Comparison of ENCODE assay signal across 18 cellular contexts in the genomic region with DNA sequence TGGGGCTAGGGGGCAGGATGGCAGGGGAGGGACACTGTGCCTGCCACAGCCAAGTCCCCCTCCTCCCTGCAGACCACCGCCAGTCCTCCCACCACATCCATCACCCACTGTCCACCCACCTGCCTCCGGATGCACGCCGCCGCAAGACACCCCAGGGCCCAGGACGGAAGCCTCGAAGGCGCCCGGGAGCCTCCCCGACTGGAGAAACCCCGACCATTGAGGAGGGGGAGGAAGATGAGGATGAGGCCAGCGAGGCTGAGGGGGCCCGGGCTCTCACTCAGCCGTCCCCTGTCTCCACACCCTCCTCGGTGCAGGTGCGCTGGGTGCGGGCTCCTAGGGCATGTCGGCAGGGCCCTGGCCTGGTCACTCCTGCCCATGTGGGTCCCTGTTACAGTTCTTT. TPM values are rescaled to one million over a fixed set of nuclear protein-coding genes. Genes with fewer than 3 reads are reported as not detected.
A peak's percentile ranks its signal among the peaks of the same experiment; 100 is the strongest.
DNase-seq lines count a peak whose midpoint lies in the region; ATAC-seq, FAIRE-seq and TF ChIP-seq lines count a peak whose summit lies in the region.
"Had no signal": no experiment of that assay in that cellular context is flagged by ENCODE, and none has a peak within 500 bp of the region (broad histone marks: within the 10 kb centered on the region; RNA-seq: fewer than 3 reads in every experiment).

No MANE protein-coding gene starts in this region.

- FAIRE-seq in H1 (lab: Jason Lieb, UNC) = no peak
- FAIRE-seq: GM19239 had no signal

- peaks cover 12% of the 10 kb centered on the region for H3K36me3 ChIP-seq in breast epithelium
- peaks cover 16% of the 10 kb centered on the region for H3K36me3 ChIP-seq in mammary epithelial cell (ENCODE audit: insufficient read depth, low read length)
- H3K36me3 ChIP-seq in H1 (ENCODE audit: control insufficient read depth in 2 of 4, insufficient read depth in 4 of 4, low read length in 3 of 4) = peaks cover 5 to 38% (median 21%) of the 10 kb centered on the region in 4 experiments; a peak in 7 of 8 replicates
- H3K36me3 ChIP-seq in stomach = peaks cover 46 to 62% (median 58%) of the 10 kb centered on the region in 4 donors

- no peak overlapping the region for H3K56ac ChIP-seq in H1 (replicated peaks; ENCODE audit: insufficient read length, low read depth, low read length)

- in situ Hi-C loops in mammary epithelial cell (cut with MboI; ENCODE audit: low sequenced_read_pairs in 2 of 2) = no loop called here

- 100% methylated on average over 6 of the region's 18 CpGs for WGBS in mammary epithelial cell (ENCODE audit: low coverage, missing lambda C conversion rate)
- 91% methylated on average over 16 of the region's 18 CpGs; no CpG with 5 or more reads in 1 of the 2 experiments for WGBS in H1 (ENCODE audit: extremely low coverage in 1 of 2, insufficient coverage in 1 of 2, insufficient read length in 1 of 2, insufficient replicate concordance in 2 of 2, low coverage in 1 of 2, low lambda C conversion rate in 2 of 2, missing lambda C conversion rate in 1 of 2), 2 experiments
- 84 to 95% (median 90%) methylated on average over 11 to 18 of the region's 18 CpGs for WGBS in stomach, 5 donors

- H3K4me1 ChIP-seq in breast epithelium (peaks cover 12 to 20% of the 10 kb centered on the region in 2 donors), mammary epithelial cell (ENCODE audit: insufficient read depth, low read length) (peaks cover 29% of the 10 kb centered on the region), H1 (replicated peaks in 1 of 4; ENCODE audit: control insufficient read depth in 3 of 4, insufficient read depth in 4 of 4, low read length in 3 of 4) (peaks cover 6 to 29% (median 24%) of the 10 kb centered on the region in 4 experiments), stomach (peaks cover 37 to 56% (median 42%) of the 10 kb centered on the region in 4 donors)

- intact Hi-C loops in breast epithelium (cut with DNase I; ENCODE audit: low total_unique reads) = no loop called here
- intact Hi-C loops in mammary epithelial cell (cut with micrococcal nuclease) = no loop called here
- intact Hi-C loops in stomach (cut with DNase I; ENCODE audit: low total_unique reads) = loop anchor here (10.0 kb wide), 1 partner anchor 50 kb away; no protein-coding TSS in a partner anchor

- no peaks in the 10 kb centered on the region for H3K27me3 ChIP-seq in breast epithelium
- H3K27me3 ChIP-seq in mammary epithelial cell (ENCODE audit: insufficient read depth, low read length) = no peaks in the 10 kb centered on the region
- no peaks in the 10 kb centered on the region for H3K27me3 ChIP-seq in H1 (replicated peaks in 1 of 4; ENCODE audit: control insufficient read depth in 3 of 4, extremely low read depth in 1 of 4, insufficient read depth in 3 of 4, low read length in 3 of 4)
- no peaks in the 10 kb centered on the region for H3K27me3 ChIP-seq in stomach
- H3K27me3 ChIP-seq: BLaER1 had no signal

- no peak for TF ChIP-seq POLR2A in breast epithelium (IDR thresholded peaks at IDR 0.05)
- no peak for TF ChIP-seq POLR2A in H1 (IDR thresholded peaks at IDR 0.05; ENCODE audit: control extremely low read depth in 1 of 2, low read depth in 2 of 2, low read length in 2 of 2)
- TF ChIP-seq POLR2A in stomach (IDR thresholded peaks at IDR 0.05) = no peak

- peaks cover 6% of the 10 kb centered on the region; the same call in 1 of the 2 replicates for H3K79me1 ChIP-seq in H1 (ENCODE audit: low read depth, low read length)

- no peaks in the 10 kb centered on the region for H3K9me3 ChIP-seq in breast epithelium
- no peaks in the 10 kb centered on the region for H3K9me3 ChIP-seq in mammary epithelial cell (replicated peaks; ENCODE audit: insufficient read depth, low read length)
- H3K9me3 ChIP-seq in H1 (ENCODE audit: insufficient read depth in 2 of 2, low read depth in 1 of 2, low read length in 1 of 2) = no peaks in the 10 kb centered on the region
- H3K9me3 ChIP-seq in stomach = no peaks in the 10 kb centered on the region
- H3K9me3 ChIP-seq: BLaER1, Caco-2, HAP-1 had no signal

- H2AK5ac ChIP-seq in H1 (ENCODE audit: low read depth, low read length) = no peak overlapping the region

- no peak overlapping the region for H3K4me2 ChIP-seq in mammary epithelial cell (ENCODE audit: insufficient read depth, low read depth, low read length)
- no peak overlapping the region for H3K4me2 ChIP-seq in H1 (ENCODE audit: insufficient read depth in 1 of 2, low read depth in 2 of 2, low read length in 2 of 2)
- H3K4me2 ChIP-seq: BLaER1 had no signal

- H4K20me1 ChIP-seq in mammary epithelial cell (ENCODE audit: insufficient read depth, low read length) (no peaks in the 10 kb centered on the region), H1 (replicated peaks in 1 of 2; ENCODE audit: control insufficient read depth in 1 of 2, insufficient read depth in 2 of 2, low read length in 2 of 2) (peaks cover 5 to 9% of the 10 kb centered on the region in 2 experiments)

- no peak overlapping the region for H2AFZ ChIP-seq in mammary epithelial cell (ENCODE audit: low read depth, low read length)
- H2AFZ ChIP-seq in H1 (ENCODE audit: low read length) = no peak overlapping the region

- no peak overlapping the region for H3K23ac ChIP-seq in H1 (ENCODE audit: insufficient read length)

- H3K27ac ChIP-seq in breast epithelium (peak overlapping the region; percentile 81 to 89), mammary epithelial cell (ENCODE audit: insufficient read depth, low read depth, low read length) (no peak overlapping the region), H1 (ENCODE audit: low read depth, low read length) (no peak overlapping the region), stomach (peak overlapping the region in 4 of 5 donors; percentile 9 to 97 (median 88))
- H3K27ac ChIP-seq: BLaER1 had no signal

- CTCF ChIA-PET in mammary epithelial cell (lab: Charles Lee; ENCODE audit: low non-redundant PET) (no interaction called here), H1 (lab: Charles Lee; ENCODE audit: partially characterized antibody) (interaction anchor here (0.6 to 9.0 kb wide), 4 partner anchors 13 to 251 kb away, joined by 5 to 81 read pairs (median 22); no protein-coding TSS in a partner anchor)

- H3K9ac ChIP-seq in mammary epithelial cell (ENCODE audit: insufficient read depth, low read length) = no peak overlapping the region
- H3K9ac ChIP-seq in H1 (replicated peaks in 1 of 4; ENCODE audit: extremely low read depth in 1 of 4, low read depth in 3 of 4, low read length in 3 of 4) = no peak overlapping the region
- H3K9ac ChIP-seq: BLaER1 had no signal

- no peak for TF ChIP-seq RAD21 in H1 (IDR thresholded peaks at IDR 0.05 in 1 of 2, conservative IDR thresholded peaks at IDR 0.05 in 1 of 2; ENCODE audit: low read depth in 2 of 2, low read length in 2 of 2)

- no peak overlapping the region for H3K14ac ChIP-seq in H1 (ENCODE audit: insufficient read length)

- no TSS peak for BruUV-seq in mammary epithelial cell (replicated peaks; lab: Mats Ljungman, UMichigan)

- H3K79me2 ChIP-seq in mammary epithelial cell (ENCODE audit: insufficient read depth, low read length) = peaks cover 47% of the 10 kb centered on the region
- peaks cover 0 to 8% of the 10 kb centered on the region in 2 experiments; a peak in 1 of 4 replicates for H3K79me2 ChIP-seq in H1 (ENCODE audit: control insufficient read depth in 1 of 2, insufficient read depth in 2 of 2, low read length in 2 of 2)

- no peak overlapping the region for H4K5ac ChIP-seq in H1 (ENCODE audit: insufficient read length, low read depth, low read length)

- DNase-seq in breast epithelium (ENCODE audit: low spot score in 2 of 2) (no peak), mammary epithelial cell (no peak), H1 (ENCODE audit: low read depth in 1 of 2, low spot score in 2 of 2) (no peak), stomach (no peak)
- DNase-seq: 8988T; AML-193; Caco-2; CD8-positive, alpha-beta memory T cell; DMS53; GF-D8; GOT3; HFFc6 had no signal

- no peak overlapping the region for H2BK20ac ChIP-seq in H1 (ENCODE audit: low read length)

- TF ChIP-seq EP300 in H1 (IDR thresholded peaks at IDR 0.05; ENCODE audit: borderline replicate concordance in 1 of 2, low read depth in 2 of 2, low read length in 2 of 2) (no peak), stomach (IDR thresholded peaks at IDR 0.05) (no peak)

- ATAC-seq in HG03342 (IDR thresholded peaks at IDR 0.05; ENCODE audit: unreplicated experiment) (no peak), HG02852 (IDR thresholded peaks at IDR 0.05; ENCODE audit: unreplicated experiment) (no peak)

- H2BK120ac ChIP-seq in H1 (replicated peaks; ENCODE audit: low read depth, low read length) = no peak overlapping the region

- H3K23me2 ChIP-seq in H1 (ENCODE audit: low read depth, low read length) = peaks cover 20% of the 10 kb centered on the region; the same call in 1 of the 2 replicates

- dilution Hi-C loops in mammary epithelial cell (cut with HindIII; ENCODE audit: low sequenced_read_pairs) = no loop called here

- H3K4ac ChIP-seq in H1 (replicated peaks; ENCODE audit: insufficient read length, low read depth, low read length) = no peak overlapping the region

- POLR2A ChIA-PET in H1 (lab: Charles Lee; ENCODE audit: partially characterized antibody) = interaction anchor here (2.1 to 7.9 kb wide), 2 partner anchors 13 to 50 kb away, joined by 9 to 77 read pairs; no protein-coding TSS in a partner anchor

- H2BK5ac ChIP-seq in H1 (ENCODE audit: low read depth, low read length) = no peak overlapping the region

- H3K18ac ChIP-seq in H1 (ENCODE audit: extremely low read depth, low read length) = no peak overlapping the region

- H4K8ac ChIP-seq in H1 (ENCODE audit: extremely low read depth, insufficient read depth, low read length) = 0 out of 2 replicates have a peak overlapping the region, but pooled peaks have one; percentile 32

- TF ChIP-seq CTCF in breast epithelium (IDR thresholded peaks at IDR 0.05) (no peak), mammary epithelial cell (conservative IDR thresholded peaks at IDR 0.05 in 1 of 2, IDR thresholded peaks at IDR 0.05 in 1 of 2; ENCODE audit: extremely low read depth in 1 of 2, insufficient read depth in 1 of 2, low read depth in 1 of 2, low read length in 2 of 2) (no peak), H1 (IDR thresholded peaks at IDR 0.05; ENCODE audit: control extremely low read depth in 1 of 3, insufficient read depth in 1 of 3, low read depth in 1 of 3, low read length in 3 of 3) (no peak), stomach (IDR thresholded peaks at IDR 0.05) (no peak)

- H4K91ac ChIP-seq in H1 (replicated peaks; ENCODE audit: insufficient read length, low read length) = no peak overlapping the region

- H2BK12ac ChIP-seq in H1 (ENCODE audit: low read depth, low read length) = no peak overlapping the region

- H2BK15ac ChIP-seq in H1 (ENCODE audit: low read length) = no peak overlapping the region

- no peak overlapping the region for H3K4me3 ChIP-seq in breast epithelium
- no peak overlapping the region for H3K4me3 ChIP-seq in mammary epithelial cell (replicated peaks in 1 of 3; ENCODE audit: insufficient read depth in 1 of 3, low read depth in 2 of 3, low read length in 3 of 3)
- no peak overlapping the region for H3K4me3 ChIP-seq in H1 (ENCODE audit: extremely low read depth in 1 of 4, insufficient read depth in 2 of 4, low read depth in 3 of 4, low read length in 4 of 4)
- H3K4me3 ChIP-seq in stomach = peak overlapping the region in 1 of 4 donors; percentile 69
- H3K4me3 ChIP-seq: BLaER1, HAP-1 had no signal

RNA-seq across cellular contexts. Expression of a gene that starts 5.1 kb away (rescaled TPM):
- 100 to 1,000 TPM in 1 of 3 donors, 10 to 100 TPM in 2; 83.2 to 101 (median 92.8) TPM for total RNA-seq in breast epithelium
- total RNA-seq in mammary epithelial cell = 100 to 1,000 TPM in 1 of 2 donors, 10 to 100 TPM in 1; 46.5 to 138 TPM
- polyA plus RNA-seq in mammary epithelial cell = 57.9 TPM
- polyA minus RNA-seq in mammary epithelial cell = 150 TPM
- total RNA-seq in H1 (2021; fragmentation: NEBNext Ultra II Directional; extraction: Animal tissue kit (Norgen Biotek cat#: 25700)) = 147 and 148 TPM in 2 replicates
- polyA plus RNA-seq in H1 (2011; rRNA removed) = 72.6 and 105 TPM in 2 replicates
- polyA plus RNA-seq in H1 (2011; cell fraction: cytosol; rRNA removed) = 64.0 TPM
- polyA plus RNA-seq in H1 (2011; cell fraction: nucleus; rRNA removed) = 293 TPM
- polyA plus RNA-seq in H1 (2012, experiment 1 of 2) = 60.3 to 144 TPM (median 135 TPM) in 4 replicates
- 178 TPM for polyA plus RNA-seq in H1 (2012, experiment 2 of 2)
- 120 TPM for polyA plus RNA-seq in H1 (2013, experiment 1 of 2)
- polyA plus RNA-seq in H1 (2013, experiment 2 of 2) = 123 TPM
- polyA minus RNA-seq in H1 (2011; rRNA and poly(A)+ RNA removed) = 42.9 and 53.5 TPM in 2 replicates
- polyA minus RNA-seq in H1 (2011; cell fraction: cytosol; rRNA and poly(A)+ RNA removed) = 63.4 TPM
- 68.4 TPM for polyA minus RNA-seq in H1 (2011; cell fraction: nucleus; rRNA and poly(A)+ RNA removed)
- total RNA-seq in stomach = 100 to 1,000 TPM in 4 of 5 donors, 10 to 100 TPM in 1; 65.9 to 296 (median 128) TPM
- 100 to 1,000 TPM; 121 to 157 (median 124) TPM for polyA plus RNA-seq in stomach

RNA-seq across cellular contexts. Expression of a gene that starts 6.8 kb away (rescaled TPM):
- total RNA-seq in breast epithelium (1 to 10 TPM; 5.2 to 8.8 (median 8.6) TPM), mammary epithelial cell (10 to 100 TPM; 12.3 to 18.1 TPM), stomach (10 to 100 TPM in 2 of 5 donors, 1 to 10 TPM in 1, under 1 TPM in 1, not detected in 1; 0.87 to 46.1 (median 11.0) TPM)
- polyA plus RNA-seq in mammary epithelial cell (26.1 TPM), H1 (2011; rRNA removed) (37.2 and 47.8 TPM in 2 replicates), stomach (10 to 100 TPM in 2 of 3 donors, 1 to 10 TPM in 1; 8.3 to 13.3 (median 11.8) TPM)
- 31.3 TPM for polyA minus RNA-seq in mammary epithelial cell
- 22.7 and 22.8 TPM in 2 replicates for total RNA-seq in H1 (2021; fragmentation: NEBNext Ultra II Directional; extraction: Animal tissue kit (Norgen Biotek cat#: 25700))
- polyA plus RNA-seq in H1 (2011; cell fraction: cytosol; rRNA removed) = 30.4 TPM
- polyA plus RNA-seq in H1 (2011; cell fraction: nucleus; rRNA removed) = 29.0 TPM
- 23.4 to 31.3 TPM (median 27.8 TPM) in 4 replicates for polyA plus RNA-seq in H1 (2012, experiment 1 of 2)
- 24.6 TPM for polyA plus RNA-seq in H1 (2012, experiment 2 of 2)
- polyA plus RNA-seq in H1 (2013, experiment 1 of 2) = 20.9 TPM
- 19.9 TPM for polyA plus RNA-seq in H1 (2013, experiment 2 of 2)
- polyA minus RNA-seq in H1 (2011; rRNA and poly(A)+ RNA removed) = 20.8 and 22.0 TPM in 2 replicates
- polyA minus RNA-seq in H1 (2011; cell fraction: cytosol; rRNA and poly(A)+ RNA removed) = 8.8 TPM
- polyA minus RNA-seq in H1 (2011; cell fraction: nucleus; rRNA and poly(A)+ RNA removed) = 14.2 TPM

RNA-seq across cellular contexts. Expression of a gene that starts 16.1 kb away (rescaled TPM):
- total RNA-seq in breast epithelium (1 to 10 TPM; 1.3 to 3.3 (median 2.3) TPM), mammary epithelial cell (1 to 10 TPM in 1 of 2 donors, under 1 TPM in 1; 0.33 to 1.8 TPM), stomach (10 to 100 TPM in 2 of 5 donors, under 1 TPM in 3; 0.29 to 25.9 (median 0.43) TPM)
- polyA plus RNA-seq in mammary epithelial cell (0.34 TPM), H1 (2011; rRNA removed) (1.6 and 4.3 TPM in 2 replicates), stomach (1 to 10 TPM; 2.7 to 4.7 (median 3.7) TPM)
- polyA minus RNA-seq in mammary epithelial cell = 4.1 TPM
- 1.4 and 1.9 TPM in 2 replicates for total RNA-seq in H1 (2021; fragmentation: NEBNext Ultra II Directional; extraction: Animal tissue kit (Norgen Biotek cat#: 25700))
- 2.6 TPM for polyA plus RNA-seq in H1 (2011; cell fraction: cytosol; rRNA removed)
- polyA plus RNA-seq in H1 (2011; cell fraction: nucleus; rRNA removed) = 17.4 TPM
- polyA plus RNA-seq in H1 (2012, experiment 1 of 2) = 3.1 to 5.6 TPM (median 4.2 TPM) in 4 replicates
- polyA plus RNA-seq in H1 (2012, experiment 2 of 2) = 2.4 TPM
- 0.87 TPM for polyA plus RNA-seq in H1 (2013, experiment 1 of 2)
- polyA plus RNA-seq in H1 (2013, experiment 2 of 2) = 0.74 TPM
- 0.27 and 0.88 TPM in 2 replicates for polyA minus RNA-seq in H1 (2011; rRNA and poly(A)+ RNA removed)
- polyA minus RNA-seq in H1 (2011; cell fraction: cytosol; rRNA and poly(A)+ RNA removed) = 0.73 TPM
- 2.1 TPM for polyA minus RNA-seq in H1 (2011; cell fraction: nucleus; rRNA and poly(A)+ RNA removed)
- polyA plus RNA-seq: CD8-positive, alpha-beta memory T cell; IgD-negative memory B cell had no signal

RNA-seq across cellular contexts. Expression of a gene that starts 16.2 kb away (rescaled TPM):
- total RNA-seq in breast epithelium (10 to 100 TPM; 45.6 to 63.5 (median 60.0) TPM), mammary epithelial cell (10 to 100 TPM; 49.7 to 68.8 TPM), stomach (100 to 1,000 TPM in 3 of 5 donors, 10 to 100 TPM in 2; 40.0 to 415 (median 116) TPM)
- polyA plus RNA-seq in mammary epithelial cell (52.4 TPM), H1 (2011; rRNA removed) (84.0 and 116 TPM in 2 replicates), stomach (100 to 1,000 TPM in 2 of 3 donors, 10 to 100 TPM in 1; 70.3 to 149 (median 129) TPM)
- polyA minus RNA-seq in mammary epithelial cell = 51.5 TPM
- 39.4 and 43.8 TPM in 2 replicates for total RNA-seq in H1 (2021; fragmentation: NEBNext Ultra II Directional; extraction: Animal tissue kit (Norgen Biotek cat#: 25700))
- 87.9 TPM for polyA plus RNA-seq in H1 (2011; cell fraction: cytosol; rRNA removed)
- 383 TPM for polyA plus RNA-seq in H1 (2011; cell fraction: nucleus; rRNA removed)
- 34.8 to 66.7 TPM (median 56.9 TPM) in 4 replicates for polyA plus RNA-seq in H1 (2012, experiment 1 of 2)
- 59.3 TPM for polyA plus RNA-seq in H1 (2012, experiment 2 of 2)
- 53.6 TPM for polyA plus RNA-seq in H1 (2013, experiment 1 of 2)
- 45.8 TPM for polyA plus RNA-seq in H1 (2013, experiment 2 of 2)
- 28.6 and 30.4 TPM in 2 replicates for polyA minus RNA-seq in H1 (2011; rRNA and poly(A)+ RNA removed)
- polyA minus RNA-seq in H1 (2011; cell fraction: cytosol; rRNA and poly(A)+ RNA removed) = 25.5 TPM
- 71.3 TPM for polyA minus RNA-seq in H1 (2011; cell fraction: nucleus; rRNA and poly(A)+ RNA removed)

RNA-seq across cellular contexts. Expression of a gene that starts 18.8 kb away (rescaled TPM):
- total RNA-seq in breast epithelium (10 to 100 TPM; 32.1 to 36.1 (median 35.0) TPM), mammary epithelial cell (10 to 100 TPM; 16.8 to 38.1 TPM), stomach (10 to 100 TPM; 12.7 to 78.2 (median 42.9) TPM)
- polyA plus RNA-seq in mammary epithelial cell (28.4 TPM), H1 (2011; rRNA removed) (56.2 and 85.7 TPM in 2 replicates), stomach (10 to 100 TPM; 69.6 to 86.8 (median 72.4) TPM)
- polyA minus RNA-seq in mammary epithelial cell = 14.4 TPM
- 41.4 and 48.7 TPM in 2 replicates for total RNA-seq in H1 (2021; fragmentation: NEBNext Ultra II Directional; extraction: Animal tissue kit (Norgen Biotek cat#: 25700))
- polyA plus RNA-seq in H1 (2011; cell fraction: cytosol; rRNA removed) = 38.5 TPM
- polyA plus RNA-seq in H1 (2011; cell fraction: nucleus; rRNA removed) = 77.0 TPM
- polyA plus RNA-seq in H1 (2012, experiment 1 of 2) = 23.7 to 47.4 TPM (median 42.5 TPM) in 4 replicates
- 45.8 TPM for polyA plus RNA-seq in H1 (2012, experiment 2 of 2)
- 69.9 TPM for polyA plus RNA-seq in H1 (2013, experiment 1 of 2)
- polyA plus RNA-seq in H1 (2013, experiment 2 of 2) = 77.4 TPM
- 6.5 and 7.1 TPM in 2 replicates for polyA minus RNA-seq in H1 (2011; rRNA and poly(A)+ RNA removed)
- 18.8 TPM for polyA minus RNA-seq in H1 (2011; cell fraction: cytosol; rRNA and poly(A)+ RNA removed)
- polyA minus RNA-seq in H1 (2011; cell fraction: nucleus; rRNA and poly(A)+ RNA removed) = 14.7 TPM

Comparison
In these comparisons a context has a peak if more than half of its experiments do, and no peak if none do; other contexts are left out.
1. H3K27ac ChIP-seq: peak in breast epithelium (2 of 2) and stomach (4 of 5); none in mammary epithelial cell (single experiment) and H1 (single experiment).